ENCODE assay signal across 8 cellular contexts in the genomic region with DNA sequence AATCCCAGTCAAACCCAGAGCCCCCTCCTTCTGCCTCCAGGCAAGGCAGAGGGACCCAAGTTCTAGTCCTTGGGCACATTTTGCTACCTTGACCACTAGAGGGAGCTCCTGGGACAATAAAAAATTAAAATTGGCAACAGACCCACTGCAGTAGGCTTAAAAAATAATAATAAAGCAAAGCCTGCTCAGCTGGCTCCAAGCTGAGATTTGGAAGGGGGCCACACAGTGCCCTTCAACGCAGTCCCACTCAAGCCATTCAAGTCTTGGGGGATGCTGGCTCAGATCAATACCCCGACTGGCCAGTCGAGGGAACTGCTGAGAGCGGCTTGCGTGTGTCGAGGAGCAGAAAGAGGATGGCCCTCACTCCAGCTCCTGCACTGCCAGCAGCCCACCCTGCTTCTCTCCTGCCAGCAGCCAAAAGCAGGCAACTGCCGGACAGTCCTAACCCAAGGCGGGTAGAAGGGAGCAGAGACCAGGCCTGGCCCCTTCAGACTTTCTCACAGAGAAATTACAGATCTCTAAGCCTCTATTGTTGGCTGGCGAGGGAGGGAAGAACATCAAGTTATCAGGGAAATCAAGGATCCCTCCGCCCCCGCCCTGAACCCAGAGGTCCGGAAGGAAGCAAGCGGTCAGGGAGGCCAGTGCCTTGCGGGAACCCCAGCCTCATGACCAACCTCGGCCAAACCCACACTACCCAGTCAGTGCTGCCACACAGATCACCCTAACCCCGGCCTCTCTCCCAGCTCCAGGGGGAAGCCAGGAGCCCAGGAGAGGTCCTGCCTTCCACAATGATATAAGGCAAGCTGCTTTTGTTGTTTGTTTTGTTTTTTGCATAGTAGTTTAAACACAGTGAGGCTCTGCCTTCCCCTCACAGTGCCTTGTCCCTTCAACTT. TPM values are rescaled to one million over a fixed set of nuclear protein-coding genes. Genes with fewer than 3 reads are reported as not detected.
DNase-seq lines count a peak whose midpoint lies in the region; ATAC-seq, FAIRE-seq and TF ChIP-seq lines count a peak whose summit lies in the region.

No MANE protein-coding gene starts in this region.

- peaks cover 5 to 24% (median 13%) of the 10 kb centered on the region in 4 donors for H3K4me1 Mint-ChIP-seq in CD4-positive, alpha-beta memory T cell

- no peaks in the 10 kb centered on the region for H3K79me2 ChIP-seq in osteoblast (ENCODE audit: insufficient read depth, low read length)

- no peaks in the 10 kb centered on the region for H3K27me3 Mint-ChIP-seq in CD4-positive, alpha-beta memory T cell

- no peak for ATAC-seq in foreskin keratinocyte
- no peak for ATAC-seq in HG03354 (IDR thresholded peaks at IDR 0.05; ENCODE audit: poor library complexity, severe bottlenecking, unreplicated experiment)

- peak overlapping the region in 1 of 8 donors; percentile 63 for H3K4me3 Mint-ChIP-seq in CD4-positive, alpha-beta memory T cell

- H4K20me1 ChIP-seq in osteoblast (ENCODE audit: insufficient read depth, low read length), result peaks cover 6% of the 10 kb centered on the region

- peak overlapping the region in 6 of 7 donors; percentile 13 to 85 (median 62) for H3K27ac Mint-ChIP-seq in CD4-positive, alpha-beta memory T cell

- no peaks in the 10 kb centered on the region for H3K27me3 ChIP-seq in CD4-positive, alpha-beta memory T cell (ENCODE audit: insufficient read depth, low read length)
- no peaks in the 10 kb centered on the region for H3K27me3 ChIP-seq in foreskin keratinocyte
- H3K27me3 ChIP-seq in osteoblast (ENCODE audit: insufficient read depth, low read length), result no peaks in the 10 kb centered on the region

- CTCF ChIA-PET in CD4-positive, alpha-beta memory T cell (lab: Charles Lee; ENCODE audit: partially characterized antibody), result interaction anchor here (0.6 to 17.3 kb wide), 22 partner anchors 9 to 633 kb away, joined by 3 to 443 read pairs (median 6); a partner anchor contains a TSS
- CTCF ChIA-PET in RWPE1 (lab: Yijun Ruan, JAX), result interaction anchor here (0.6 to 3.3 kb wide), 23 partner anchors 11 to 343 kb away, joined by 3 to 13 read pairs (median 3); no protein-coding TSS in a partner anchor

- peaks cover 9% of the 10 kb centered on the region for H3K4me1 ChIP-seq in CD4-positive, alpha-beta memory T cell (ENCODE audit: insufficient read depth, low read length)
- peaks cover 6% of the 10 kb centered on the region for H3K4me1 ChIP-seq in foreskin keratinocyte
- H3K4me1 ChIP-seq in osteoblast (ENCODE audit: insufficient read depth, low read length), result peaks cover 17% of the 10 kb centered on the region

- intact Hi-C loops in CD4-positive, alpha-beta memory T cell (cut with micrococcal nuclease), result loop anchor here (1.0 kb wide), 5 partner anchors 23 to 189 kb away; a partner anchor contains a TSS

- H2AFZ ChIP-seq in osteoblast (ENCODE audit: low read length), result no peak overlapping the region

- H3K27ac ChIP-seq in CD4-positive, alpha-beta memory T cell (ENCODE audit: low read depth, low read length), result no peak overlapping the region
- H3K27ac ChIP-seq in RWPE1 (peak overlapping the region; percentile 68), foreskin keratinocyte (no peak overlapping the region), osteoblast (ENCODE audit: low read depth, low read length) (peak overlapping the region; percentile 10)

- FAIRE-seq in urothelium cell line (lab: Jason Lieb, UNC), result no peak

- H3K9me3 ChIP-seq in CD4-positive, alpha-beta memory T cell (ENCODE audit: control insufficient read depth in 1 of 2, low read length in 2 of 2), result no peaks in the 10 kb centered on the region
- H3K9me3 ChIP-seq in osteoblast (ENCODE audit: low read depth, low read length), result no peaks in the 10 kb centered on the region

- peaks cover 42% of the 10 kb centered on the region for H3K36me3 ChIP-seq in CD4-positive, alpha-beta memory T cell (ENCODE audit: insufficient read depth, low read length)
- H3K36me3 ChIP-seq in osteoblast (ENCODE audit: insufficient read depth, low read length), result peaks cover 52% of the 10 kb centered on the region

- TF ChIP-seq CTCF in RWPE1 (conservative IDR thresholded peaks at IDR 0.05; ENCODE audit: low read depth), result peak; percentile 88
- TF ChIP-seq CTCF in foreskin keratinocyte (conservative IDR thresholded peaks at IDR 0.05), result peak; percentile 82
- TF ChIP-seq CTCF in osteoblast (IDR thresholded peaks at IDR 0.05; ENCODE audit: extremely low read depth, low read depth, low read length), result peak; percentile 91

- POLR2A ChIA-PET in CD4-positive, alpha-beta memory T cell (lab: Charles Lee; ENCODE audit: partially characterized antibody), result interaction anchor here (0.9 to 4.9 kb wide), 7 partner anchors 16 to 167 kb away, joined by 3 to 34 read pairs (median 7); a partner anchor contains a TSS
- POLR2A ChIA-PET in RWPE1 (lab: Yijun Ruan, JAX; ENCODE audit: low non-redundant PET), result no interaction called here

- H3K4me3 ChIP-seq in CD4-positive, alpha-beta memory T cell (ENCODE audit: low read length in 2 of 2), result no peak overlapping the region
- H3K4me3 ChIP-seq in osteoblast (ENCODE audit: insufficient read depth, low read length), result no peak overlapping the region

- peak overlapping the region; percentile 29 for H3K4me2 ChIP-seq in osteoblast (ENCODE audit: insufficient read depth, low read length)

- peak; percentile 69 to 82 (median 75) for DNase-seq in CD4-positive, alpha-beta memory T cell
- DNase-seq in HT1080 (ENCODE audit: low read depth) (peak; percentile 66), RWPE1 (ENCODE audit: low spot score) (peak; percentile 55), foreskin keratinocyte (peak in 1 of 2 donors; percentile 41), osteoblast (ENCODE audit: insufficient read length, low spot score, missing footprints) (peak; percentile 96), urothelium cell line (ENCODE audit: low spot score) (peak; percentile 61)
- peak; percentile 44 for DNase-seq in activated gamma-delta T cell treated with anti-CD3 and anti-CD28 coated beads, Interleukin-2, amount 50 U/mL, for 16 hours (ENCODE audit: low read depth)

- H3K9me3 Mint-ChIP-seq in CD4-positive, alpha-beta memory T cell, result no peaks in the 10 kb centered on the region

- peaks cover 30 to 56% of the 10 kb centered on the region in 2 donors for H3K36me3 Mint-ChIP-seq in CD4-positive, alpha-beta memory T cell

RNA-seq across cellular contexts. Expression of a gene that starts 4.9 kb away (rescaled TPM):
- 1 to 10 TPM; 1.4 to 1.5 TPM for total RNA-seq in CD4-positive, alpha-beta memory T cell
- polyA plus RNA-seq in CD4-positive, alpha-beta memory T cell, result 1 to 10 TPM; 1.1 to 1.6 TPM
- 2.5 and 6.2 TPM in 2 replicates for total RNA-seq in HT1080 (2014; rRNA removed; shearing (Covaris generic))
- 3.2 and 5.3 TPM in 2 replicates for polyA plus RNA-seq in HT1080 (2015; cell fraction: cytosol; rRNA removed)
- 7.3 and 11.0 TPM in 2 replicates for polyA plus RNA-seq in HT1080 (2015; cell fraction: nucleus; rRNA removed)
- total RNA-seq in foreskin keratinocyte (26.7 and 33.2 TPM in 2 replicates), osteoblast (28.6 and 31.8 TPM in 2 replicates)
- polyA plus RNA-seq in foreskin keratinocyte, result 26.3 and 32.6 TPM in 2 replicates

RNA-seq across cellular contexts. Expression of a gene that starts 47.8 kb away (rescaled TPM):
- total RNA-seq in CD4-positive, alpha-beta memory T cell, result not detected
- polyA plus RNA-seq in CD4-positive, alpha-beta memory T cell, result not detected
- total RNA-seq in HT1080 (2014; rRNA removed; shearing (Covaris generic)), result not detected in 2 replicates
- not detected in 2 replicates for polyA plus RNA-seq in HT1080 (2015; cell fraction: cytosol; rRNA removed)
- not detected in 2 replicates for polyA plus RNA-seq in HT1080 (2015; cell fraction: nucleus; rRNA removed)
- not detected in 2 replicates for total RNA-seq in foreskin keratinocyte
- polyA plus RNA-seq in foreskin keratinocyte, result not detected in 2 replicates
- total RNA-seq in osteoblast, result not detected in 2 replicates

RNA-seq across cellular contexts. Expression of a gene that starts 49.2 kb away (rescaled TPM):
- total RNA-seq in CD4-positive, alpha-beta memory T cell, result 10 to 100 TPM; 39.0 to 41.3 TPM
- polyA plus RNA-seq in CD4-positive, alpha-beta memory T cell, result 1 to 10 TPM; 1.3 to 5.2 TPM
- 20.1 and 34.6 TPM in 2 replicates for total RNA-seq in HT1080 (2014; rRNA removed; shearing (Covaris generic))
- polyA plus RNA-seq in HT1080 (2015; cell fraction: cytosol; rRNA removed), result 20.0 and 27.1 TPM in 2 replicates
- 42.5 and 49.5 TPM in 2 replicates for polyA plus RNA-seq in HT1080 (2015; cell fraction: nucleus; rRNA removed)
- total RNA-seq in foreskin keratinocyte (47.5 and 57.3 TPM in 2 replicates), osteoblast (6.8 and 10.9 TPM in 2 replicates)
- polyA plus RNA-seq in foreskin keratinocyte, result 18.3 and 23.6 TPM in 2 replicates

Comparison
In these comparisons a context has a peak if more than half of its experiments do, and no peak if none do; other contexts are left out.
1. H3K27ac ChIP-seq: peak in RWPE1 (single experiment) and osteoblast (single experiment); none in CD4-positive, alpha-beta memory T cell (single experiment) and foreskin keratinocyte (single experiment).
2. Peak in every context shown above with its lines, with median percentiles within 50 percentile points of each other: CTCF ChIP-seq.